8 cellular contexts compared by ENCODE assay signal in genomic region chr17:19513897-19514488, GRCh38. TPM values are rescaled to one million over a fixed set of nuclear protein-coding genes. Genes with fewer than 3 reads are reported as not detected.
DNase-seq lines count a peak whose midpoint lies in the region; ATAC-seq and TF ChIP-seq lines count a peak whose summit lies in the region.

No MANE protein-coding gene starts in this region.

- no peak overlapping the region for H3K4me3 ChIP-seq in choroid plexus epithelial cell (ENCODE audit: low read depth, low read length)

- TF ChIP-seq CTCF in choroid plexus epithelial cell (conservative IDR thresholded peaks at IDR 0.05; ENCODE audit: low read depth, low read length): peak; percentile 94

- intact Hi-C loops in left colon (cut with DNase I, micrococcal nuclease): loop anchor here (5.0 to 10.0 kb wide), 3 partner anchors 133 to 253 kb away; partner anchors contain the start of gene ALDH3A2 (in 1 of the 2)

- peak; percentile 66 for DNase-seq in activated gamma-delta T cell treated with Interleukin-2 at 50 U/mL for 16 hours
- no peak for DNase-seq in activated gamma-delta T cell (lab: John Stamatoyannopoulos, UW)
- peak; percentile 44 for DNase-seq in NCI-H226
- peak; percentile 49 for DNase-seq in activated CD4-positive, alpha-beta T cell treated with anti-CD3 and anti-CD28 coated beads for 1 hour
- DNase-seq in choroid plexus epithelial cell (ENCODE audit: low read depth): peak; percentile 78
- DNase-seq in left colon: peak in 1 of 2 donors; percentile 76
- peak; percentile 51 to 52 for DNase-seq in stimulated activated CD4-positive, alpha-beta T cell treated with anti-CD3 and anti-CD28 coated beads, Interleukin-2, amount 100 ng/mL, for 48 hours

- peak; percentile 87 for ATAC-seq in left colon
- no peak for ATAC-seq in GM21619 (IDR thresholded peaks at IDR 0.05; ENCODE audit: unreplicated experiment)

RNA-seq across cellular contexts. Expression of gene SLC47A1, which starts 19.7 kb away (rescaled TPM):
- 1 to 10 TPM in 1 of 2 donors, under 1 TPM in 1; 0.52 to 1.2 TPM for total RNA-seq in left colon
